ENCODE assay signal across 10 cellular contexts in genomic region chr3:129052675-129053074, GRCh38. TPM values are rescaled to one million over a fixed set of nuclear protein-coding genes. Genes with fewer than 3 reads are reported as not detected.
DNase-seq lines count a peak whose midpoint lies in the region; ATAC-seq and TF ChIP-seq lines count a peak whose summit lies in the region.
"Had no signal": no experiment of that assay in that cellular context is flagged by ENCODE, and none has a peak within 500 bp of the region (broad histone marks: within the 10 kb centered on the region; RNA-seq: fewer than 3 reads in every experiment).

No MANE protein-coding gene starts in this region.

- intact Hi-C loops in left lung (cut with DNase I), result loop anchor here in 1 of 2 donors (10.0 kb wide), 1 partner anchor 192 kb away; the partner anchor contains the start of gene COPG1
- intact Hi-C loops in testis (cut with DNase I; ENCODE audit: low total_unique reads), result no loop called here

- no peaks in the 10 kb centered on the region for H4K20me1 ChIP-seq in MM.1S (ENCODE audit: insufficient read depth, low read length)

- H3K9me3 ChIP-seq in left lung (no peaks in the 10 kb centered on the region), testis (no peaks in the 10 kb centered on the region), MM.1S (replicated peaks; ENCODE audit: insufficient read depth, low read length) (no peaks in the 10 kb centered on the region)

- 62 to 74% methylated on average over 6 of the region's 6 CpGs for WGBS in testis, 2 donors

- DNase-seq in NCI-H2029 (lab: John Stamatoyannopoulos, UW), result peak; percentile 72
- peak in 1 of 61 donors; percentile 45 for DNase-seq in caudate nucleus (lab: John Stamatoyannopoulos, UW)
- DNase-seq in left lung, result no peak
- DNase-seq in testis, result no peak
- no peak for DNase-seq in MM.1S
- DNase-seq in activated naive CD4-positive, alpha-beta T cell (lab: John Stamatoyannopoulos, UW), result no peak
- DNase-seq: T-helper 9 cell had no signal

- H3K4me1 ChIP-seq in left lung (peaks cover 9 to 11% of the 10 kb centered on the region in 2 donors), testis (peaks cover 19% of the 10 kb centered on the region), MM.1S (ENCODE audit: low read length) (peaks cover 6% of the 10 kb centered on the region; the same call in 1 of the 2 replicates)

- TF ChIP-seq CTCF in left lung (IDR thresholded peaks at IDR 0.05) (no peak), testis (IDR thresholded peaks at IDR 0.05) (no peak), MM.1S (IDR thresholded peaks at IDR 0.05; ENCODE audit: low read length) (no peak)

- no peak for TF ChIP-seq POLR2A in testis (IDR thresholded peaks at IDR 0.05)

- H3K4me2 ChIP-seq in MM.1S (ENCODE audit: low read depth, low read length), result no peak overlapping the region

- no peak overlapping the region for H3K4me3 ChIP-seq in left lung
- H3K4me3 ChIP-seq in testis, result no peak overlapping the region
- H3K4me3 ChIP-seq in MM.1S (ENCODE audit: low read length), result no peak overlapping the region

- no peaks in the 10 kb centered on the region for H3K9me2 ChIP-seq in MM.1S (replicated peaks; ENCODE audit: insufficient read depth, low read length)

- H3K9ac ChIP-seq in MM.1S (ENCODE audit: low read length), result no peak overlapping the region

- ATAC-seq in left lung (peak; percentile 43), GM21360 (IDR thresholded peaks at IDR 0.05; ENCODE audit: unreplicated experiment) (no peak), GM18873 (IDR thresholded peaks at IDR 0.05; ENCODE audit: low FRiP score, unreplicated experiment) (no peak)

- H3K27me3 ChIP-seq in left lung (peaks cover 0 to 1% of the 10 kb centered on the region in 2 donors), testis (no peaks in the 10 kb centered on the region), MM.1S (replicated peaks; ENCODE audit: insufficient read depth, low read length) (peaks cover 7% of the 10 kb centered on the region; the same call in 1 of the 2 replicates)

- H3F3A ChIP-seq in MM.1S (ENCODE audit: insufficient read depth, low read length), result 0 out of 2 replicates have a peak, but pooled peaks cover 2% of the 10 kb centered on the region

- no peak overlapping the region; the same call in 1 of the 2 replicates for H2AFZ ChIP-seq in MM.1S (ENCODE audit: low read length)

- H3K36me3 ChIP-seq in left lung (no peaks in the 10 kb centered on the region), testis (ENCODE audit: low read depth, missing control alignments) (no peaks in the 10 kb centered on the region), MM.1S (replicated peaks; ENCODE audit: insufficient read depth, low read length) (no peaks in the 10 kb centered on the region)

- no peaks in the 10 kb centered on the region for H3K79me2 ChIP-seq in MM.1S (ENCODE audit: low read length)

- H3K27ac ChIP-seq in caudate nucleus (ENCODE audit: low read depth, low read length), result peak overlapping the region; percentile 45
- H3K27ac ChIP-seq in left lung, result peak overlapping the region; percentile 50 to 77
- H3K27ac ChIP-seq in testis, result peak overlapping the region; percentile 3 to 4
- no peak overlapping the region for H3K27ac ChIP-seq in MM.1S (ENCODE audit: low read length)

RNA-seq across cellular contexts. Expression of gene GP9, which starts 7.9 kb away (rescaled TPM):
- total RNA-seq in left lung (1 to 10 TPM in 1 of 2 donors, not detected in 1; 1.1 TPM), testis (1 to 10 TPM; 1.4 to 1.7 TPM)
- polyA plus RNA-seq in testis (ENCODE audit: insufficient read depth, low read depth, low replicate concordance), result 2.1 TPM
- total RNA-seq: naive thymus-derived CD8-positive, alpha-beta T cell had no signal
- polyA plus RNA-seq: naive thymus-derived CD8-positive, alpha-beta T cell had no signal

RNA-seq across cellular contexts. Expression of gene EFCC1, which starts 51.6 kb away (rescaled TPM):
- total RNA-seq in left lung (1 to 10 TPM; 2.7 to 4.9 TPM), testis (1 to 10 TPM; 2.8 to 2.9 TPM)
- polyA plus RNA-seq in testis (ENCODE audit: insufficient read depth, low read depth, low replicate concordance), result 2.6 TPM

RNA-seq across cellular contexts. Expression of gene CFAP92, which starts 58.8 kb away (rescaled TPM):
- total RNA-seq in left lung (1 to 10 TPM; 1.7 to 2.1 TPM), testis (10 to 100 TPM; 16.0 to 26.7 TPM)
- polyA plus RNA-seq in testis (ENCODE audit: insufficient read depth, low read depth, low replicate concordance), result 62.0 TPM

Comparison
In these comparisons a context has a peak if more than half of its experiments do, and no peak if none do; other contexts are left out.
1. RNA of gene CFAP92, which starts 58.8 kb away (total RNA-seq): 16.0 to 26.7 TPM in testis; 1.7 to 2.1 TPM in left lung; every median in the first group is over 4 times any median in the second.